Comparison of ENCODE assay signal across 23 cellular contexts in genomic region chr6:90790696-90791095, GRCh38.
DNase-seq lines count a peak whose midpoint lies in the region; ATAC-seq and TF ChIP-seq lines count a peak whose summit lies in the region.
"Had no signal": no experiment of that assay in that cellular context is flagged by ENCODE, and none has a peak within 500 bp of the region (broad histone marks: within the 10 kb centered on the region; RNA-seq: fewer than 3 reads in every experiment).

No MANE protein-coding gene starts in this region.

- no peaks in the 10 kb centered on the region for H3K27me3 ChIP-seq in cardiac muscle cell
- H3K27me3 ChIP-seq in adipocyte (replicated peaks; ENCODE audit: control insufficient read depth, insufficient read depth, low read length): no peaks in the 10 kb centered on the region
- H3K27me3 ChIP-seq in foreskin keratinocyte: no peaks in the 10 kb centered on the region
- H3K27me3 ChIP-seq: upper lobe of right lung had no signal

- H3K4me1 ChIP-seq in cardiac muscle cell (ENCODE audit: low read depth) (peaks cover 18% of the 10 kb centered on the region), adipocyte (ENCODE audit: control insufficient read depth, insufficient read depth, low read length) (peaks cover 6% of the 10 kb centered on the region), foreskin keratinocyte (peaks cover 22% of the 10 kb centered on the region)
- H3K4me1 ChIP-seq: Caco-2, lower lobe of right lung, upper lobe of right lung had no signal

- no peak for TF ChIP-seq CTCF in cardiac muscle cell (IDR thresholded peaks at IDR 0.05; ENCODE audit: low read depth, low read length)
- peak; percentile 23 for TF ChIP-seq CTCF in foreskin keratinocyte (conservative IDR thresholded peaks at IDR 0.05)

- peak overlapping the region; percentile 74 for H3K27ac ChIP-seq in cardiac muscle cell
- H3K27ac ChIP-seq in foreskin keratinocyte: peak overlapping the region; percentile 35
- H3K27ac ChIP-seq: HL-60, lower lobe of right lung, upper lobe of right lung had no signal

- DNase-seq in cardiac muscle cell (ENCODE audit: low read depth in 1 of 2, low spot score in 1 of 2) (peak in 1 of 2 donors; percentile 30), Right ventricle myocardium superior (no peak), adipocyte (ENCODE audit: low read depth) (peak; percentile 19), foreskin keratinocyte (peak; percentile 75 to 91), left colon (no peak), NCI-H2171 (lab: John Stamatoyannopoulos, UW) (no peak), DMS153 treated with DMSO at 0.1 percent for 48 hours (lab: John Stamatoyannopoulos, UW; ENCODE audit: unreplicated experiment) (no peak)
- DNase-seq: activated CD4-positive, CD25-positive, alpha-beta regulatory T cell treated with anti-CD3 and anti-CD28 coated beads, Interleukin-2, amount 50 U/mL, for 72 hours; activated CD8-positive, alpha-beta memory T cell treated with anti-CD3 and anti-CD28 coated beads, Interleukin-2, amount 50 U/mL, for 48 hours; Caco-2; erythroblast; Kasumi-1; lower lobe of right lung; NCI-H187 treated with DMSO at 0.1 percent for 48 hours; NCI-H526; right cardiac atrium; stimulated activated CD4-positive, alpha-beta T cell treated with anti-CD3 and anti-CD28 coated beads, Interleukin-4, amount 100 ng/mL, for 4 hours; T-helper 17 cell; upper lobe of right lung had no signal

- H3K4me3 ChIP-seq in cardiac muscle cell (no peak overlapping the region), adipocyte (ENCODE audit: low read length) (peak overlapping the region; percentile 9)
- H3K4me3 ChIP-seq: HAP-1, lower lobe of right lung, upper lobe of right lung had no signal

- no peak for ATAC-seq in Right ventricle myocardium superior (ENCODE audit: poor library complexity)
- ATAC-seq in foreskin keratinocyte: peak; percentile 96
- no peak for ATAC-seq in left colon
- ATAC-seq in GM18907 (IDR thresholded peaks at IDR 0.05; ENCODE audit: unreplicated experiment): no peak
- ATAC-seq: lower lobe of right lung, Panc1, right cardiac atrium, T-helper 17 cell, upper lobe of right lung had no signal

- H3K9me3 ChIP-seq in cardiac muscle cell (ENCODE audit: low read depth): no peaks in the 10 kb centered on the region
- no peaks in the 10 kb centered on the region for H3K9me3 ChIP-seq in adipocyte (ENCODE audit: control insufficient read depth, low read length)
- H3K9me3 ChIP-seq: Caco-2, HAP-1, lower lobe of right lung, upper lobe of right lung had no signal

- no peak overlapping the region for H3K9ac ChIP-seq in adipocyte (ENCODE audit: low read length)

- intact Hi-C loops in Right ventricle myocardium superior (cut with DNase I) (no loop called here), left colon (cut with DNase I, micrococcal nuclease) (no loop called here)

- H3K36me3 ChIP-seq in cardiac muscle cell (no peaks in the 10 kb centered on the region), adipocyte (ENCODE audit: control insufficient read depth, insufficient read depth, low read length, severe bottlenecking) (no peaks in the 10 kb centered on the region)
- H3K36me3 ChIP-seq: HAP-1, lower lobe of right lung, upper lobe of right lung had no signal

Comparison
In these comparisons a context has a peak if more than half of its experiments do, and no peak if none do; other contexts are left out.
1. DNase-seq: peak in adipocyte (single experiment) and foreskin keratinocyte (2 of 2); none in Right ventricle myocardium superior (single experiment), left colon (0 of 2), NCI-H2171 (single experiment) and DMS153 treated with DMSO at 0.1 percent for 48 hours (single experiment).